ENCODE assay signal across 8 cellular contexts in the genomic region with DNA sequence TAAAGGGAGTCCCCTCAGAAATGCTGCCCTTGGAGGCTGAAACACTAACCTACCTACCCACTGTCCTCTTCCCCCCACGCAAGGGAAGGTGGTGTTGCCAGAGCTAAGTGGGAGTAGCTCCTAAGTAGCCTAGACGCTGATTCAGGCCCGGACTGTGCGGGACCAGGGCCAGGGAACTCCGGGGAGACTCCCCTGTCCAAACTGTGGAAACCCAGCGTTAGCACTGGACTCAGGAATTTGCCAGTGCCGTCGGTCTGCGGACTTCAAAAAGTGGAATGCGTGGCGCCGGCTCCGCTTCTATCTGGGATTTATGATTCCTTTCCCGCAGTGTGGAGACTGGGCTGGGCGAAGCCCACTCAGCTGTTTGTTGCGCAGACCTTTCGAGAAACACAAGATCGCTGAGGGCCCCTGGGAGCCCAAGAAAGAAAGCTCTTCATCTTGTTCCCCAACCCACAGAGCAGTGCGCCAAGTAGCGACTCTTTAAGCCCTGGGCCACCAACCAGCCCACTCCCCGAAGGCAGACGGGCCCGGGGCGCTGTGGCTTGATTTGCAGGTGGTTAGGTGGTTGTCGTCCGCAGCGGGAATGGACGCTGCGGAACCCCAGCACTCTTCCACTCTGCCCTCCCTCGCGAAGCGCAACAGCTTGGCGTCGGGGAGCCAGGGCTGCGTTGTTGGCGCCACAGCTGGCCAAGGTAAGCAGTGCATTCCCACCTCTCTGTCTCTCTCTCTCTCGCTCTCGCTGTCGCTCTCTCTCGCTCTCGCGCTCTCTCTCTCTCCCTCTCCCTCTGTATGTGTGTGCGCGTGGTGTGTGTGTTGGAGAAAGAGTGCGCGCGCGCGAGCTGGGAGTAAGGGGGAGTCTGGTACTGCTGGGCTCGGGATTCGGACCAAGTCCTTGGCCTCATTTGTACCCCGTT. TPM values are rescaled to one million over a fixed set of nuclear protein-coding genes. Genes with fewer than 3 reads are reported as not detected.
DNase-seq lines count a peak whose midpoint lies in the region; ATAC-seq, FAIRE-seq and TF ChIP-seq lines count a peak whose summit lies in the region.

No MANE protein-coding gene starts in this region.

- peak; percentile 60 for DNase-seq in ACHN
- DNase-seq in NCI-H82 (lab: John Stamatoyannopoulos, UW), result peak; percentile 89
- peak; percentile 87 for DNase-seq in activated effector memory CD4-positive, alpha-beta T cell treated with anti-CD3 and anti-CD28 coated beads, Interleukin-2, amount 50 U/mL, for 16 hours
- DNase-seq in glutamatergic neuron, result peak; percentile 60
- DNase-seq in pancreas, result peak; percentile 51 to 79 (median 62)
- DNase-seq in tibial artery, result peak; percentile 24 to 63

- TF ChIP-seq CTCF in glutamatergic neuron (IDR thresholded peaks at IDR 0.05; ENCODE audit: partially characterized antibody, unreplicated experiment) (peak; percentile 18), pancreas (IDR thresholded peaks at IDR 0.05) (peak in 1 of 4 donors; percentile 16), tibial artery (IDR thresholded peaks at IDR 0.05) (no peak)

- ATAC-seq in GM18909 (IDR thresholded peaks at IDR 0.05; ENCODE audit: poor library complexity, unreplicated experiment) (peak; percentile 94), HG03159 (IDR thresholded peaks at IDR 0.05; ENCODE audit: unreplicated experiment) (peak; percentile 95), pancreas (peak; percentile 83 to 95 (median 92))

- H3K9me3 ChIP-seq in pancreas (no peaks in the 10 kb centered on the region), tibial artery (peaks cover 0 to 4% (median 0%) of the 10 kb centered on the region in 3 donors)

- 3 to 28% methylated on average over 49 to 52 of the region's 52 CpGs for WGBS in pancreas, 2 donors

- intact Hi-C loops in pancreas (cut with DNase I), result no loop called here
- intact Hi-C loops in tibial artery (cut with DNase I; ENCODE audit: low total_unique reads), result no loop called here

- no peak overlapping the region for H3K27ac ChIP-seq in pancreas
- H3K27ac ChIP-seq in tibial artery, result no peak overlapping the region

- H3K4me1 Mint-ChIP-seq in glutamatergic neuron (ENCODE audit: low read depth, unreplicated experiment), result peaks cover 10% of the 10 kb centered on the region

- H3K9me3 Mint-ChIP-seq in glutamatergic neuron (ENCODE audit: unreplicated experiment), result peaks cover 5% of the 10 kb centered on the region

- H3K36me3 Mint-ChIP-seq in glutamatergic neuron (ENCODE audit: unreplicated experiment), result no peaks in the 10 kb centered on the region

- peak overlapping the region in 2 of 4 donors; percentile 13 to 38 for H3K4me3 ChIP-seq in pancreas
- peak overlapping the region; percentile 10 to 40 for H3K4me3 ChIP-seq in tibial artery

- H3K27ac Mint-ChIP-seq in glutamatergic neuron (ENCODE audit: unreplicated experiment), result no peak overlapping the region

- H3K36me3 ChIP-seq in pancreas, result no peaks in the 10 kb centered on the region
- H3K36me3 ChIP-seq in tibial artery, result no peaks in the 10 kb centered on the region

- in situ Hi-C loops in ACHN (cut with HindIII; ENCODE audit: low pct_ligation_motif_present, low pct_unique_long_range_greater_than_20kb, low sequenced_read_pairs), result no loop called here

- FAIRE-seq in pancreas (lab: Jason Lieb, UNC), result no peak

- peak overlapping the region; percentile 92 for H3K4me3 Mint-ChIP-seq in glutamatergic neuron (ENCODE audit: unreplicated experiment)

- H3K4me1 ChIP-seq in pancreas (no peaks in the 10 kb centered on the region), tibial artery (peaks cover 0 to 29% (median 16%) of the 10 kb centered on the region in 4 donors)

- H3K27me3 ChIP-seq in pancreas (peaks cover 0 to 27% (median 6%) of the 10 kb centered on the region in 4 donors), tibial artery (peaks cover 0 to 34% of the 10 kb centered on the region in 2 donors)

- peaks cover 9% of the 10 kb centered on the region for H3K27me3 Mint-ChIP-seq in glutamatergic neuron (ENCODE audit: unreplicated experiment)

RNA-seq across cellular contexts. Expression of a gene that starts 2.0 kb away (rescaled TPM):
- total RNA-seq in glutamatergic neuron (ENCODE audit: unreplicated experiment) (7.6 TPM), pancreas (1 to 10 TPM in 1 of 6 donors, under 1 TPM in 5; 0.05 to 1.2 (median 0.32) TPM)
- 1 to 10 TPM in 1 of 2 donors, under 1 TPM in 1; 0.23 to 1.0 TPM for polyA plus RNA-seq in pancreas

RNA-seq across cellular contexts. Expression of a gene that starts 52.7 kb away (rescaled TPM):
- total RNA-seq in glutamatergic neuron (ENCODE audit: unreplicated experiment) (not detected), pancreas (not detected)
- polyA plus RNA-seq in pancreas, result not detected

RNA-seq across cellular contexts. Expression of a gene that starts 58.6 kb away (rescaled TPM):
- total RNA-seq in glutamatergic neuron (ENCODE audit: unreplicated experiment), result 24.3 TPM
- total RNA-seq in pancreas, result 10 to 100 TPM in 1 of 6 donors, 1 to 10 TPM in 5; 5.1 to 12.0 (median 6.9) TPM
- polyA plus RNA-seq in pancreas, result 1 to 10 TPM; 1.7 to 4.6 TPM
